ENCODE assay signal across 23 cellular contexts in the genomic region with DNA sequence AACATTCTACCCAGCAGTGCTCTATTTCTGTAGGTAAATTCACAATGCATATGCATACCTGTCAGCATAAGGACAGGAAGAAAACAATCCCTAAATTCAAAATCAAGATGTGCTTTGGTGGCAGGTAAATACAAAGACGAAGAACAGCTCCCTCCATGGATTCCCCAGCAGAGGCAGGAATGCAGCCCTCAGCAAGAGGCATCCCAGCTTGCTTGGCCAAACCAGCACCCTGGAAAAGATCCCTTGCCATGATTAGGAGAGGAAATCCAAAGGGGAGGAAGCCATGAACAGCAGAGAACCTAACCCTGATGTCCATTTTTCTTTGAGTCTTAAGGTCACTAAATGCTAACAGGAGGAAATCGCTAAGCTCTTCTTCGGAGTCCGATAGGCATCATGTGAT.
DNase-seq lines count a peak whose midpoint lies in the region; ATAC-seq and TF ChIP-seq lines count a peak whose summit lies in the region.
"Had no signal": no experiment of that assay in that cellular context is flagged by ENCODE, and none has a peak within 500 bp of the region (broad histone marks: within the 10 kb centered on the region; RNA-seq: fewer than 3 reads in every experiment).

No MANE protein-coding gene starts in this region.

- H3K9me3 ChIP-seq in right atrium auricular region, result no peaks in the 10 kb centered on the region
- no peaks in the 10 kb centered on the region for H3K9me3 ChIP-seq in lower lobe of right lung
- H3K9me3 ChIP-seq: Peyer's patch had no signal

- H3K4me3 ChIP-seq in right atrium auricular region (no peak overlapping the region), dorsolateral prefrontal cortex (no peak overlapping the region), lower lobe of right lung (no peak overlapping the region)
- H3K4me3 ChIP-seq: Peyer's patch had no signal

- TF ChIP-seq CTCF in right atrium auricular region (IDR thresholded peaks at IDR 0.05) (no peak), dorsolateral prefrontal cortex (IDR thresholded peaks at IDR 0.05 in 54 of 56, conservative IDR thresholded peaks at IDR 0.05 in 2 of 56; ENCODE audit: low read depth in 1 of 56, partially characterized antibody in 56 of 56) (no peak), nephron progenitor cell (IDR thresholded peaks at IDR 0.05) (no peak), lower lobe of right lung (IDR thresholded peaks at IDR 0.05) (no peak)

- no peak for DNase-seq in right atrium auricular region (ENCODE audit: low spot score)
- DNase-seq in Right ventricle myocardium superior, result no peak
- DNase-seq in dorsolateral prefrontal cortex, result no peak
- no peak for DNase-seq in nephron progenitor cell
- DNase-seq in T-cell, result no peak
- DNase-seq in lower lobe of right lung, result no peak
- DNase-seq: 8988T; AML-193; C1 segment of cervical spinal cord; Calu3; CD8-positive, alpha-beta T cell; DMS153; NCI-H1105; NCI-H2029; NCI-H2227 treated with DMSO at 0.1 percent for 48 hours; NCI-H510A; NCI-H774; NK-92 treated with Interleukin-12 subunit alpha and Interleukin-12 subunit beta, amount 100 ng/mL, for 24 hours; Peyer's patch had no signal

- H3K4me1 Mint-ChIP-seq in nephron progenitor cell (peaks cover 54% of the 10 kb centered on the region), T-cell (no peaks in the 10 kb centered on the region)

- CTCF ChIA-PET in T-cell (lab: Charles Lee), result interaction anchor here in 1 of 2 donors (0.6 kb wide), 1 partner anchor 31 kb away, joined by 4 read pairs; no protein-coding TSS in a partner anchor

- H3K27me3 Mint-ChIP-seq in nephron progenitor cell (ENCODE audit: low read depth, poor library complexity) (peaks cover 8% of the 10 kb centered on the region), T-cell (no peaks in the 10 kb centered on the region)

- H3K36me3 Mint-ChIP-seq in nephron progenitor cell (ENCODE audit: low read depth) (peaks cover 85% of the 10 kb centered on the region), T-cell (peaks cover 16% of the 10 kb centered on the region)

- H3K9me3 Mint-ChIP-seq in nephron progenitor cell (no peaks in the 10 kb centered on the region), T-cell (no peaks in the 10 kb centered on the region)
- H3K9me3 Mint-ChIP-seq: CD8-positive, alpha-beta T cell had no signal

- POLR2A ChIA-PET in T-cell (lab: Charles Lee), result no interaction called here

- no peak overlapping the region for H3K4me3 Mint-ChIP-seq in nephron progenitor cell
- H3K4me3 Mint-ChIP-seq in T-cell, result no peak overlapping the region
- H3K4me3 Mint-ChIP-seq: CD8-positive, alpha-beta T cell had no signal

- intact Hi-C loops in Right ventricle myocardium superior (cut with DNase I) (no loop called here), dorsolateral prefrontal cortex (cut with DNase I) (loop anchor here in 1 of 2 donors (5.0 kb wide), 1 partner anchor 200 kb away; no protein-coding TSS in a partner anchor), lower lobe of right lung (cut with DNase I) (no loop called here)

- H3K27ac ChIP-seq in right atrium auricular region (peak overlapping the region; percentile 83 to 88), dorsolateral prefrontal cortex (peak overlapping the region in 46 of 59 donors; percentile 2 to 87 (median 60)), lower lobe of right lung (no peak overlapping the region)
- H3K27ac ChIP-seq: HL-60, KMS-11, Peyer's patch had no signal

- H3K4me1 ChIP-seq in right atrium auricular region (peaks cover 0 to 40% of the 10 kb centered on the region in 2 donors), lower lobe of right lung (no peaks in the 10 kb centered on the region)
- H3K4me1 ChIP-seq: Peyer's patch had no signal

- H3K27me3 ChIP-seq in right atrium auricular region (no peaks in the 10 kb centered on the region), dorsolateral prefrontal cortex (no peaks in the 10 kb centered on the region), lower lobe of right lung (ENCODE audit: low read depth) (no peaks in the 10 kb centered on the region)
- H3K27me3 ChIP-seq: Peyer's patch had no signal

- H3K36me3 ChIP-seq in right atrium auricular region (peaks cover 12% of the 10 kb centered on the region), lower lobe of right lung (peaks cover 6% of the 10 kb centered on the region)
- H3K36me3 ChIP-seq: Peyer's patch had no signal

- peak overlapping the region; percentile 85 for H3K27ac Mint-ChIP-seq in nephron progenitor cell
- no peak overlapping the region for H3K27ac Mint-ChIP-seq in T-cell
- H3K27ac Mint-ChIP-seq: CD8-positive, alpha-beta T cell had no signal

- no peak for ATAC-seq in Right ventricle myocardium superior (ENCODE audit: poor library complexity)
- ATAC-seq in T-cell (replicated peaks in 1 of 4), result no peak
- ATAC-seq in lower lobe of right lung, result no peak
- no peak for ATAC-seq in HG02763 (IDR thresholded peaks at IDR 0.05; ENCODE audit: unreplicated experiment)
- ATAC-seq: CD8-positive, alpha-beta T cell; Right ventricle myocardium inferior had no signal
